Comparison of ENCODE assay signal across 9 cellular contexts in genomic region chr6:13194852-13195251, GRCh38.
DNase-seq lines count a peak whose midpoint lies in the region; ATAC-seq and TF ChIP-seq lines count a peak whose summit lies in the region.
"Had no signal": no experiment of that assay in that cellular context is flagged by ENCODE, and none has a peak within 500 bp of the region (broad histone marks: within the 10 kb centered on the region; RNA-seq: fewer than 3 reads in every experiment).

No MANE protein-coding gene starts in this region.

- H3K27ac Mint-ChIP-seq in activated CD4-positive, alpha-beta T cell treated with anti-CD3 and anti-CD28 coated beads, Interleukin-2, amount 10 ng/mL, durations not matched to agents 24 days and 14 days, result no peak overlapping the region
- H3K27ac Mint-ChIP-seq: activated naive CD8-positive, alpha-beta T cell treated with anti-CD3 and anti-CD28 coated beads, Interleukin-2, amount 10 ng/mL, durations not matched to agents 7 days and 5 days had no signal

- peak; percentile 37 for ATAC-seq in left ventricle myocardium superior
- no peak for ATAC-seq in sciatic nerve
- ATAC-seq in GM19324 (IDR thresholded peaks at IDR 0.05; ENCODE audit: low FRiP score, unreplicated experiment), result no peak

- no peaks in the 10 kb centered on the region for H3K4me1 Mint-ChIP-seq in activated CD4-positive, alpha-beta T cell treated with anti-CD3 and anti-CD28 coated beads, Interleukin-2, amount 10 ng/mL, durations not matched to agents 24 days and 14 days

- H3K36me3 Mint-ChIP-seq in activated CD4-positive, alpha-beta T cell treated with anti-CD3 and anti-CD28 coated beads, Interleukin-2, amount 10 ng/mL, durations not matched to agents 24 days and 14 days (ENCODE audit: low read depth), result no peaks in the 10 kb centered on the region

- intact Hi-C loops in activated CD4-positive, alpha-beta T cell treated with anti-CD3 and anti-CD28 coated beads, Interleukin-2, amount 10 ng/mL, durations not matched to agents 24 days and 14 days (cut with micrococcal nuclease), result loop anchor here (2.0 kb wide), 1 partner anchor 136 kb away; no protein-coding TSS in a partner anchor
- intact Hi-C loops in left ventricle myocardium superior (cut with micrococcal nuclease) (no loop called here), sciatic nerve (cut with DNase I) (no loop called here)

- DNase-seq in activated CD4-positive, alpha-beta T cell treated with anti-CD3 and anti-CD28 coated beads, Interleukin-2, amount 10 ng/mL, durations not matched to agents 24 days and 14 days, result peak; percentile 65
- no peak for DNase-seq in activated CD4-positive, alpha-beta T cell treated with anti-CD3 and anti-CD28 coated beads for 1 hour
- DNase-seq in HS-27A (ENCODE audit: low read depth) (peak; percentile 31), left ventricle myocardium superior (peak; percentile 41), sciatic nerve (ENCODE audit: low spot score) (peak; percentile 76)
- no peak for DNase-seq in central memory CD4-positive, alpha-beta T cell
- DNase-seq: activated naive CD8-positive, alpha-beta T cell treated with anti-CD3 and anti-CD28 coated beads, Interleukin-2, amount 10 ng/mL, durations not matched to agents 7 days and 5 days had no signal

- H3K4me3 Mint-ChIP-seq in activated CD4-positive, alpha-beta T cell treated with anti-CD3 and anti-CD28 coated beads, Interleukin-2, amount 10 ng/mL, durations not matched to agents 24 days and 14 days, result no peak overlapping the region
- H3K4me3 Mint-ChIP-seq: activated naive CD8-positive, alpha-beta T cell treated with anti-CD3 and anti-CD28 coated beads, Interleukin-2, amount 10 ng/mL, durations not matched to agents 7 days and 5 days had no signal

- H3K9me3 Mint-ChIP-seq in activated CD4-positive, alpha-beta T cell treated with anti-CD3 and anti-CD28 coated beads, Interleukin-2, amount 10 ng/mL, durations not matched to agents 24 days and 14 days, result no peaks in the 10 kb centered on the region
- H3K9me3 Mint-ChIP-seq: activated naive CD8-positive, alpha-beta T cell treated with anti-CD3 and anti-CD28 coated beads, Interleukin-2, amount 10 ng/mL, durations not matched to agents 7 days and 5 days had no signal

- TF ChIP-seq CTCF in WI38 (IDR thresholded peaks at IDR 0.05; ENCODE audit: low read depth, low read length), result peak; percentile 57

- no peak overlapping the region for H3K4me3 ChIP-seq in WI38 (ENCODE audit: low read depth, low read length)

- H3K27me3 Mint-ChIP-seq in activated CD4-positive, alpha-beta T cell treated with anti-CD3 and anti-CD28 coated beads, Interleukin-2, amount 10 ng/mL, durations not matched to agents 24 days and 14 days, result peaks cover 20% of the 10 kb centered on the region

Comparison
In these comparisons a context has a peak if more than half of its experiments do, and no peak if none do; other contexts are left out.
1. DNase-seq: peak in activated CD4-positive, alpha-beta T cell treated with anti-CD3 and anti-CD28 coated beads, Interleukin-2, amount 10 ng/mL, durations not matched to agents 24 days and 14 days (single experiment), HS-27A (single experiment), left ventricle myocardium superior (single experiment) and sciatic nerve (single experiment); none in activated CD4-positive, alpha-beta T cell treated with anti-CD3 and anti-CD28 coated beads for 1 hour (single experiment) and central memory CD4-positive, alpha-beta T cell (single experiment).